9 cellular contexts compared by ENCODE assay signal in genomic region chr3:38843898-38844297, GRCh38. TPM values are rescaled to one million over a fixed set of nuclear protein-coding genes. Genes with fewer than 3 reads are reported as not detected.
DNase-seq lines count a peak whose midpoint lies in the region; ATAC-seq and TF ChIP-seq lines count a peak whose summit lies in the region.
"Had no signal": no experiment of that assay in that cellular context is flagged by ENCODE, and none has a peak within 500 bp of the region (broad histone marks: within the 10 kb centered on the region; RNA-seq: fewer than 3 reads in every experiment).

No MANE protein-coding gene starts in this region.

- no peak overlapping the region for H2BK15ac ChIP-seq in IMR-90 (ENCODE audit: low read depth, low read length)

- H3K27ac Mint-ChIP-seq in CD14-positive monocyte = no peak overlapping the region

- no peak overlapping the region for H3K14ac ChIP-seq in IMR-90 (replicated peaks; ENCODE audit: low read depth, low read length)

- H3K23ac ChIP-seq in IMR-90 (ENCODE audit: low read depth, low read length) = no peak overlapping the region

- no peaks in the 10 kb centered on the region for H3K36me3 Mint-ChIP-seq in CD14-positive monocyte

- H4K91ac ChIP-seq in IMR-90 (ENCODE audit: insufficient read depth, low read depth, low read length) = no peak overlapping the region

- no peaks in the 10 kb centered on the region for H3K4me1 Mint-ChIP-seq in CD14-positive monocyte

- H3K27ac ChIP-seq in IMR-90 (ENCODE audit: insufficient read depth, low read length) = no peak overlapping the region
- H3K27ac ChIP-seq: HL-60 had no signal

- no peak overlapping the region for H2BK20ac ChIP-seq in IMR-90 (ENCODE audit: low read depth, low read length)

- in situ Hi-C loops in IMR-90 (cut with MboI; ENCODE audit: low sequenced_read_pairs) (loop anchor here (5.0 kb wide), 1 partner anchor 322 kb away; no protein-coding TSS in a partner anchor), HAP-1 (cut with MboI; ENCODE audit: low sequenced_read_pairs) (no loop called here)

- no peak overlapping the region for H3K4ac ChIP-seq in IMR-90 (ENCODE audit: low read depth, low read length)

- intact Hi-C loops in CD14-positive monocyte (cut with micrococcal nuclease) (no loop called here), IMR-90 (cut with micrococcal nuclease) (loop anchor here (1.0 to 5.0 kb wide), 8 partner anchors 106 to 497 kb away; partner anchors contain the start of genes EXOG and XYLB)

- peak; percentile 97 for ATAC-seq in IMR-90 (ENCODE audit: low read depth)
- no peak for ATAC-seq in GM19328 (IDR thresholded peaks at IDR 0.05; ENCODE audit: unreplicated experiment)
- no peak for ATAC-seq in GM18519 (IDR thresholded peaks at IDR 0.05; ENCODE audit: low FRiP score, unreplicated experiment)

- H3K9me3 Mint-ChIP-seq in CD14-positive monocyte = no peaks in the 10 kb centered on the region

- no peak for DNase-seq in CD14-positive monocyte (ENCODE audit: low spot score)
- peak; percentile 70 for DNase-seq in IMR-90
- DNase-seq in amniotic epithelial cell (ENCODE audit: low read depth) = peak; percentile 69
- no peak for DNase-seq in kidney epithelial cell (ENCODE audit: low read depth)
- DNase-seq in hepatic stellate cell (ENCODE audit: low spot score) = no peak
- DNase-seq in HAP-1 (ENCODE audit: low spot score in 2 of 2) = no peak

- H3K4me3 ChIP-seq in IMR-90 (ENCODE audit: insufficient read depth, low read depth, low read length) (no peak overlapping the region), kidney epithelial cell (ENCODE audit: low read depth, low read length) (no peak overlapping the region), HAP-1 (no peak overlapping the region)

- BruUV-seq in IMR-90 (replicated peaks; lab: Mats Ljungman, UMichigan) = no TSS peak

- H3K9me1 ChIP-seq in IMR-90 (ENCODE audit: insufficient read depth, low read length) = no peaks in the 10 kb centered on the region

- H4K5ac ChIP-seq in IMR-90 (ENCODE audit: low read depth, low read length) = no peak overlapping the region

- TF ChIP-seq RAD21 in IMR-90 (IDR thresholded peaks at IDR 0.05; ENCODE audit: low read length) = peak; percentile 88

- no peak overlapping the region for H3K4me3 Mint-ChIP-seq in CD14-positive monocyte

- dilution Hi-C loops in IMR-90 (cut with HindIII; ENCODE audit: low sequenced_read_pairs, unreplicated experiment) = no loop called here

- H3K9me3 ChIP-seq in IMR-90 (ENCODE audit: control insufficient read depth, insufficient read depth, low read length) (no peaks in the 10 kb centered on the region), HAP-1 (no peaks in the 10 kb centered on the region)

- no peak overlapping the region for H2AK9ac ChIP-seq in IMR-90 (replicated peaks; ENCODE audit: low read depth, low read length, poor library complexity)

- TF ChIP-seq POLR2A in IMR-90 (IDR thresholded peaks at IDR 0.05; ENCODE audit: low read depth, low read length) = no peak

- WGBS in IMR-90 (ENCODE audit: extremely low coverage in 2 of 2, insufficient read length in 1 of 2), 2 experiments = no CpG with 5 or more reads among the region's 2 CpGs

- no peak overlapping the region for H3K4me2 ChIP-seq in IMR-90 (ENCODE audit: low read depth, low read length)

- TF ChIP-seq CTCF in CD14-positive monocyte (IDR thresholded peaks at IDR 0.05) = peak; percentile 8
- TF ChIP-seq CTCF in IMR-90 (conservative IDR thresholded peaks at IDR 0.05; ENCODE audit: low read depth, low read length) = peak; percentile 76
- peak; percentile 40 for TF ChIP-seq CTCF in kidney epithelial cell (IDR thresholded peaks at IDR 0.05; ENCODE audit: insufficient read depth, low read length, poor library complexity, severe bottlenecking)

- H3K27me3 ChIP-seq in IMR-90 (ENCODE audit: control insufficient read depth, insufficient read depth, low read length) (peaks cover 12% of the 10 kb centered on the region), kidney epithelial cell (ENCODE audit: control insufficient read depth, insufficient read depth, low read length) (peaks cover 4% of the 10 kb centered on the region), HAP-1 (ENCODE audit: low read depth) (no peaks in the 10 kb centered on the region)

- no peak overlapping the region for H2BK5ac ChIP-seq in IMR-90 (ENCODE audit: low read depth, low read length, poor library complexity, severe bottlenecking)

- no peak overlapping the region for H2BK120ac ChIP-seq in IMR-90 (ENCODE audit: low read depth, low read length)

- no peak overlapping the region for H3K56ac ChIP-seq in IMR-90 (ENCODE audit: extremely low read depth, insufficient read depth, low read length)

- H3K79me1 ChIP-seq in IMR-90 (ENCODE audit: low read depth in 1 of 2, low read length in 2 of 2) = no peaks in the 10 kb centered on the region

- H3K36me3 ChIP-seq in IMR-90 (ENCODE audit: control insufficient read depth, insufficient read depth, low read length) = no peaks in the 10 kb centered on the region
- H3K36me3 ChIP-seq in kidney epithelial cell (ENCODE audit: control insufficient read depth, insufficient read depth, low read length) = no peaks in the 10 kb centered on the region
- no peaks in the 10 kb centered on the region for H3K36me3 ChIP-seq in HAP-1 (replicated peaks)

- CTCF ChIA-PET in IMR-90 (lab: Yijun Ruan, JAX) = interaction anchor here (0.5 to 2.1 kb wide), 13 partner anchors 10 to 347 kb away, joined by 3 to 20 read pairs (median 4); partner anchors contain the start of gene EXOG

- peaks cover 2 to 6% (median 3%) of the 10 kb centered on the region in 3 donors for H3K27me3 Mint-ChIP-seq in CD14-positive monocyte (ENCODE audit: low read depth in 3 of 3)

- POLR2A ChIA-PET in IMR-90 (lab: Charles Lee; ENCODE audit: unreplicated experiment) = no interaction called here

- H4K8ac ChIP-seq in IMR-90 (ENCODE audit: low read depth in 2 of 2, low read length in 2 of 2) = no peak overlapping the region

- H2AFZ ChIP-seq in IMR-90 (replicated peaks; ENCODE audit: low read length, poor library complexity) = no peak overlapping the region

- H3K18ac ChIP-seq in IMR-90 (ENCODE audit: low read depth, low read length) = no peak overlapping the region

- H3K9ac ChIP-seq in IMR-90 (ENCODE audit: low read depth, low read length) = no peak overlapping the region

- H2AK5ac ChIP-seq in IMR-90 (ENCODE audit: low read depth, low read length) = no peak overlapping the region

- no peaks in the 10 kb centered on the region for H4K20me1 ChIP-seq in IMR-90 (ENCODE audit: insufficient read depth, low read length)

- no peaks in the 10 kb centered on the region for H3K4me1 ChIP-seq in IMR-90 (ENCODE audit: control insufficient read depth, insufficient read depth, low read length)
- no peaks in the 10 kb centered on the region for H3K4me1 ChIP-seq in HAP-1

TF ChIP-seq in IMR-90, 13 proteins besides CTCF, POLR2A, EP300 and RAD21:
- TF ChIP-seq ELK1 (IDR thresholded peaks at IDR 0.05; ENCODE audit: borderline replicate concordance, low read depth, low read length) = no peak
- peak; percentile 81 for TF ChIP-seq SMC3 (IDR thresholded peaks at IDR 0.05; ENCODE audit: low read depth, low read length)
- no peak for TF ChIP-seq USF2 (IDR thresholded peaks at IDR 0.05; ENCODE audit: low read depth, low read length)

RNA-seq across cellular contexts. Expression of gene SCN10A, which starts 27.9 kb away (rescaled TPM):
- polyA plus RNA-seq in CD14-positive monocyte = not detected
- not detected in 2 replicates for total RNA-seq in IMR-90 (2012; rRNA removed)
- polyA plus RNA-seq in IMR-90 (2012; rRNA removed) = not detected in 2 replicates
- polyA plus RNA-seq in IMR-90 (2012; cell fraction: cytosol; rRNA removed) = under 0.01 TPM in 1 of 2 replicates, not detected in the other
- polyA plus RNA-seq in IMR-90 (2012; cell fraction: nucleus; rRNA removed; ENCODE audit: low replicate concordance) = 0.01 TPM in 2 replicates
- not detected in 2 replicates for total RNA-seq in kidney epithelial cell

Comparison
In these comparisons a context has a peak if more than half of its experiments do, and no peak if none do; other contexts are left out.
1. DNase-seq: peak in IMR-90 (single experiment) and amniotic epithelial cell (single experiment); none in CD14-positive monocyte (single experiment), kidney epithelial cell (single experiment), hepatic stellate cell (single experiment) and HAP-1 (0 of 2).
2. CTCF ChIP-seq: peak in every context shown above with its lines; median percentile 76 in IMR-90; 40 in kidney epithelial cell; 8 in CD14-positive monocyte.